8 cellular contexts compared by ENCODE assay signal in genomic region chr17:31509095-31509804, GRCh38.
DNase-seq lines count a peak whose midpoint lies in the region; ATAC-seq lines count a peak whose summit lies in the region.

No MANE protein-coding gene starts in this region.

- H3K4me3 ChIP-seq in BLaER1 treated with 17β-estradiol and CSF1 and Interleukin-3, amounts not matched to agents 10 nM and 100 nM: peak overlapping the region; percentile 31 to 65 (median 48); a peak in 19 of 20 replicates

- H3K4me1 ChIP-seq in BLaER1 treated with 17β-estradiol and CSF1 and Interleukin-3, amounts not matched to agents 10 nM and 100 nM: peaks cover 49 to 79% (median 69%) of the 10 kb centered on the region in 10 experiments

- H3K9ac ChIP-seq in BLaER1 treated with 17β-estradiol and CSF1 and Interleukin-3, amounts not matched to agents 10 nM and 100 nM: peak overlapping the region; percentile 31 to 73 (median 64); a peak in 20 of 22 replicates

- H3K27ac Mint-ChIP-seq in T-cell: peak overlapping the region; percentile 100

- peak overlapping the region; percentile 83 to 90 (median 84) for H3K4me3 Mint-ChIP-seq in T-cell

- POLR2A ChIA-PET in T-cell (lab: Charles Lee): interaction anchor here (0.6 to 3.2 kb wide), 4 partner anchors 9 to 380 kb away, joined by 5 to 18 read pairs (median 7); no protein-coding TSS in a partner anchor

- peaks cover 75 to 78% (median 77%) of the 10 kb centered on the region in 3 donors for H3K4me1 Mint-ChIP-seq in T-cell

- no peaks in the 10 kb centered on the region for H3K36me3 ChIP-seq in BLaER1 treated with 17β-estradiol and CSF1 and Interleukin-3, amounts not matched to agents 10 nM and 100 nM

- ATAC-seq in GM21576 (IDR thresholded peaks at IDR 0.05; ENCODE audit: unreplicated experiment) (peak; percentile 24), T-cell (replicated peaks in 1 of 4) (peak in 1 of 4 experiments; percentile 19), HG03565 (IDR thresholded peaks at IDR 0.05; ENCODE audit: unreplicated experiment) (no peak), GM21786 (IDR thresholded peaks at IDR 0.05; ENCODE audit: unreplicated experiment) (no peak)

- H3K27ac ChIP-seq in BLaER1 treated with 17β-estradiol and CSF1 and Interleukin-3, amounts not matched to agents 10 nM and 100 nM: peak overlapping the region in 9 of 11 experiments; percentile 36 to 80 (median 70); a peak in 18 of 22 replicates

- H3K27me3 Mint-ChIP-seq in T-cell: no peaks in the 10 kb centered on the region

- CTCF ChIA-PET in T-cell (lab: Charles Lee): interaction anchor here (0.6 to 3.7 kb wide), 10 partner anchors 15 to 259 kb away, joined by 3 to 33 read pairs (median 4); no protein-coding TSS in a partner anchor

- no peaks in the 10 kb centered on the region for H3K9me3 Mint-ChIP-seq in T-cell

- peaks cover 0 to 10% (median 0%) of the 10 kb centered on the region in 11 experiments; a peak in 2 of 22 replicates for H3K27me3 ChIP-seq in BLaER1 treated with 17β-estradiol and CSF1 and Interleukin-3, amounts not matched to agents 10 nM and 100 nM

- no peaks in the 10 kb centered on the region for H3K36me3 Mint-ChIP-seq in T-cell

- DNase-seq in T-cell: no peak
- DNase-seq in islet precursor cell: peak; percentile 59
- DNase-seq in SIG-M5 (lab: John Stamatoyannopoulos, UW): no peak
- no peak for DNase-seq in NCI-H82 (lab: John Stamatoyannopoulos, UW)

- no peaks in the 10 kb centered on the region for H3K9me3 ChIP-seq in BLaER1 treated with 17β-estradiol and CSF1 and Interleukin-3, amounts not matched to agents 10 nM and 100 nM (replicated peaks in 1 of 11)

- H3K4me2 ChIP-seq in BLaER1 treated with 17β-estradiol and CSF1 and Interleukin-3, amounts not matched to agents 10 nM and 100 nM: peak overlapping the region; percentile 90 to 99 (median 95)

- H4K20me1 ChIP-seq in BLaER1 treated with 17β-estradiol and CSF1 and Interleukin-3, amounts not matched to agents 10 nM and 100 nM: peaks cover 0 to 17% (median 0%) of the 10 kb centered on the region in 11 experiments; a peak in 5 of 22 replicates
